ENCODE assay signal across 11 cellular contexts in genomic region chr22:20807315-20807752, GRCh38. TPM values are rescaled to one million over a fixed set of nuclear protein-coding genes. Genes with fewer than 3 reads are reported as not detected.
DNase-seq lines count a peak whose midpoint lies in the region; ATAC-seq, FAIRE-seq and TF ChIP-seq lines count a peak whose summit lies in the region.
"Had no signal": no experiment of that assay in that cellular context is flagged by ENCODE, and none has a peak within 500 bp of the region (broad histone marks: within the 10 kb centered on the region; RNA-seq: fewer than 3 reads in every experiment).

No MANE protein-coding gene starts in this region.

- H3K36me3 ChIP-seq in bronchial epithelial cell (ENCODE audit: control insufficient read depth, insufficient read depth, low read length) (peaks cover 26% of the 10 kb centered on the region), left lung (peaks cover 0 to 100% of the 10 kb centered on the region in 2 donors), kidney (ENCODE audit: control insufficient read depth in 1 of 2, insufficient read depth in 2 of 2, low read length in 2 of 2) (peaks cover 36 to 56% of the 10 kb centered on the region in 2 donors)

- no peak for TF ChIP-seq CTCF in AG09309 (IDR thresholded peaks at IDR 0.05; ENCODE audit: control insufficient read depth, insufficient read depth, low read depth, low read length, missing control alignments)
- no peak for TF ChIP-seq CTCF in bronchial epithelial cell (IDR thresholded peaks at IDR 0.05; ENCODE audit: insufficient read depth, low read length, severe bottlenecking)
- TF ChIP-seq CTCF in left lung (IDR thresholded peaks at IDR 0.05) = no peak
- no peak for TF ChIP-seq CTCF in kidney (IDR thresholded peaks at IDR 0.05; ENCODE audit: borderline replicate concordance, extremely low read depth, insufficient read depth)

- H3K9ac ChIP-seq in kidney (ENCODE audit: low read length in 2 of 2) = no peak overlapping the region

- H3K4me3 ChIP-seq in AG09309 (ENCODE audit: control insufficient read depth, low read depth, low read length) (no peak overlapping the region), bronchial epithelial cell (ENCODE audit: low read depth, low read length) (no peak overlapping the region), left lung (no peak overlapping the region), kidney (ENCODE audit: low read length in 2 of 2) (no peak overlapping the region)

- DNase-seq in AG09309 (ENCODE audit: low read depth) (peak; percentile 87), LoVo (ENCODE audit: low spot score) (peak; percentile 31), bronchial epithelial cell (ENCODE audit: low read depth) (peak; percentile 80), left lung (no peak), HuH-7.5 (ENCODE audit: low spot score) (no peak), DMS53 (lab: John Stamatoyannopoulos, UW) (no peak), kidney (no peak), ureter (ENCODE audit: low spot score) (no peak)
- DNase-seq: activated B cell treated with CpG ODN at 0.5 μM for 24 hours, immature natural killer cell, NCI-H69 had no signal

- ATAC-seq in left lung = peak; percentile 16

- intact Hi-C loops in left lung (cut with DNase I) (no loop called here), kidney (cut with DNase I) (no loop called here)

- H3K27ac ChIP-seq in left lung = no peak overlapping the region
- no peak overlapping the region for H3K27ac ChIP-seq in kidney (ENCODE audit: low read depth in 2 of 2, low read length in 2 of 2)

- no peaks in the 10 kb centered on the region for H3K4me1 ChIP-seq in left lung
- H3K4me1 ChIP-seq in kidney (ENCODE audit: control insufficient read depth in 1 of 2, insufficient read depth in 1 of 2, low read depth in 1 of 2, low read length in 2 of 2) = no peaks in the 10 kb centered on the region

- no peaks in the 10 kb centered on the region for H3K9me3 ChIP-seq in left lung
- no peaks in the 10 kb centered on the region for H3K9me3 ChIP-seq in kidney (ENCODE audit: control insufficient read depth in 1 of 2, low read length in 2 of 2)

- H3K27me3 ChIP-seq in bronchial epithelial cell (ENCODE audit: control insufficient read depth, insufficient read depth, low read length) = no peaks in the 10 kb centered on the region
- no peaks in the 10 kb centered on the region for H3K27me3 ChIP-seq in left lung

- FAIRE-seq in bronchial epithelial cell (lab: Jason Lieb, UNC) (peak; percentile 92), kidney (lab: Jason Lieb, UNC) (no peak)

RNA-seq across cellular contexts. Expression of gene SERPIND1, which starts 33.4 kb away (rescaled TPM):
- total RNA-seq in bronchial epithelial cell (not detected in 2 replicates), left lung (1 to 10 TPM in 1 of 2 donors, under 1 TPM in 1; 0.50 to 3.5 TPM), kidney (not detected), ureter (0.21 TPM)
- polyA plus RNA-seq in kidney (ENCODE audit: insufficient read depth, low read depth, low replicate concordance) = not detected
- total RNA-seq: activated B cell treated with CpG ODN at 0.5 μM for 24 hours had no signal

RNA-seq across cellular contexts. Expression of gene PI4KA, which starts 51.3 kb away (rescaled TPM):
- total RNA-seq in bronchial epithelial cell = 9.5 and 12.3 TPM in 2 replicates
- total RNA-seq in left lung = 100 to 1,000 TPM in 1 of 2 donors, 10 to 100 TPM in 1; 86.7 to 108 TPM
- 92.8 TPM for total RNA-seq in kidney
- 37.3 TPM for polyA plus RNA-seq in kidney (ENCODE audit: insufficient read depth, low read depth, low replicate concordance)
- 129 TPM for total RNA-seq in ureter

RNA-seq across cellular contexts. Expression of gene SNAP29, which starts 51.5 kb away (rescaled TPM):
- total RNA-seq in bronchial epithelial cell (3.7 and 6.3 TPM in 2 replicates), left lung (10 to 100 TPM; 26.7 to 28.7 TPM), kidney (25.4 TPM), ureter (28.7 TPM)
- polyA plus RNA-seq in kidney (ENCODE audit: insufficient read depth, low read depth, low replicate concordance) = 26.8 TPM

Comparison
In these comparisons a context has a peak if more than half of its experiments do, and no peak if none do; other contexts are left out.
1. DNase-seq: peak in AG09309 (single experiment), LoVo (single experiment) and bronchial epithelial cell (single experiment); none in left lung (0 of 2), HuH-7.5 (single experiment), DMS53 (single experiment), kidney (single experiment) and ureter (single experiment).